ENCODE assay signal across 1 cellular context in the genomic region with DNA sequence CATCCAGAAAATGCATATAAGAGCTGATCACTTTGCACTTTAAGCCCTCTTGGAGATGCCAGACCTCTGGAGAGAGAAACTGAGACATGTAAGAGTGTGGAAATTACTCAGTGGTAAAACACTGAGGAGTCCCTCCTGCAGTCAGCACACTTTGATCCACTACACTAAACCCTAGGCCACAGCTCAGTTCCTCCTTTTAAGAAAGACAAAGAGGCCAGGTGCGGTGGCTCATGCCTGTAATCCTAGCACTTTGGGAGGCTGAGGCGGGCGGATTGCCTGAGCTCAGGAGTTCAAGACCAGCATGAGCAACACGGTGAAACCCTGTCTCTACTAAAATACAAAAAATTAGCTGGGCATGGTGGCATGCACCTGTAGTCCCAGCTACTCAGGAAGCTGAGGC. TPM values are rescaled to one million over a fixed set of nuclear protein-coding genes. Genes with fewer than 3 reads are reported as not detected.
"Had no signal": no experiment of that assay in that cellular context is flagged by ENCODE, and none has a peak within 500 bp of the region (broad histone marks: within the 10 kb centered on the region; RNA-seq: fewer than 3 reads in every experiment).

No MANE protein-coding gene starts in this region.

RNA-seq across cellular contexts. Expression of gene FOXD1, which starts 38.7 kb away (rescaled TPM):
- total RNA-seq: Right ventricle myocardium superior had no signal
